Comparison of ENCODE assay signal across 8 cellular contexts in genomic region chr2:84925336-84925723, GRCh38. TPM values are rescaled to one million over a fixed set of nuclear protein-coding genes. Genes with fewer than 3 reads are reported as not detected.
DNase-seq lines count a peak whose midpoint lies in the region; ATAC-seq and TF ChIP-seq lines count a peak whose summit lies in the region.

No MANE protein-coding gene starts in this region.

- POLR2A ChIA-PET in activated CD4-positive, alpha-beta T cell treated with anti-CD3 and anti-CD28 coated beads, Interleukin-2, amount 10 ng/mL, durations not matched to agents 7 days and 5 days (lab: Charles Lee), result interaction anchor here (1.5 to 3.2 kb wide), 4 partner anchors 19 to 43 kb away, joined by 3 to 21 read pairs (median 6); partner anchors contain the start of gene TMSB10

- peak overlapping the region; percentile 71 for H3K27ac ChIP-seq in OCI-LY3 (ENCODE audit: low read length)
- H3K27ac ChIP-seq in stomach, result peak overlapping the region; percentile 25 to 78 (median 46)

- H3K27me3 ChIP-seq in OCI-LY3 (ENCODE audit: low read depth, low read length) (no peaks in the 10 kb centered on the region), stomach (no peaks in the 10 kb centered on the region)

- no peak for TF ChIP-seq POLR2A in stomach (IDR thresholded peaks at IDR 0.05)

- H3K79me2 ChIP-seq in OCI-LY3 (ENCODE audit: low read length), result no peaks in the 10 kb centered on the region

- peaks cover 6% of the 10 kb centered on the region for H3K36me3 Mint-ChIP-seq in activated CD4-positive, alpha-beta T cell treated with anti-CD3 and anti-CD28 coated beads, Interleukin-2, amount 10 ng/mL, durations not matched to agents 7 days and 5 days (ENCODE audit: low read depth)

- H3K27me3 Mint-ChIP-seq in activated CD4-positive, alpha-beta T cell treated with anti-CD3 and anti-CD28 coated beads, Interleukin-2, amount 10 ng/mL, durations not matched to agents 7 days and 5 days, result no peaks in the 10 kb centered on the region

- DNase-seq in activated CD4-positive, alpha-beta T cell treated with anti-CD3 and anti-CD28 coated beads, Interleukin-2, amount 10 ng/mL, durations not matched to agents 7 days and 5 days, result no peak
- no peak for DNase-seq in activated CD4-positive, alpha-beta T cell treated with anti-CD3 and anti-CD28 coated beads for 1 hour
- DNase-seq in epithelial cell of esophagus (ENCODE audit: low read depth) (peak; percentile 92), stomach (no peak), iPS-NIHi11 (ENCODE audit: low spot score) (no peak)
- DNase-seq in stimulated activated CD4-positive, alpha-beta T cell treated with anti-CD3 and anti-CD28 coated beads, Interleukin-4, amount 100 ng/mL, for 4 hours, result no peak

- WGBS in stomach, 5 donors, result 84 to 100% (median 96%) methylated on average over 2 of the region's 2 CpGs

- no peak for TF ChIP-seq EP300 in stomach (IDR thresholded peaks at IDR 0.05)

- CTCF ChIA-PET in activated CD4-positive, alpha-beta T cell treated with anti-CD3 and anti-CD28 coated beads, Interleukin-2, amount 10 ng/mL, durations not matched to agents 7 days and 5 days (lab: Charles Lee), result interaction anchor here (0.6 to 6.5 kb wide), 76 partner anchors 8 to 537 kb away, joined by 3 to 179 read pairs (median 5); partner anchors contain the start of genes KCMF1, SUCLG1, TGOLN2 and TMSB10

- H4K20me1 ChIP-seq in OCI-LY3 (ENCODE audit: insufficient read depth, low read length), result no peaks in the 10 kb centered on the region

- peak overlapping the region; percentile 49 for H3K9ac ChIP-seq in OCI-LY3 (ENCODE audit: low read length)

- H3K36me3 ChIP-seq in OCI-LY3 (replicated peaks; ENCODE audit: low read depth, low read length) (no peaks in the 10 kb centered on the region), stomach (no peaks in the 10 kb centered on the region)

- H3K9me3 Mint-ChIP-seq in activated CD4-positive, alpha-beta T cell treated with anti-CD3 and anti-CD28 coated beads, Interleukin-2, amount 10 ng/mL, durations not matched to agents 7 days and 5 days, result no peaks in the 10 kb centered on the region

- peaks cover 19% of the 10 kb centered on the region for H3K4me1 ChIP-seq in OCI-LY3 (ENCODE audit: low read length)
- peaks cover 16 to 43% (median 28%) of the 10 kb centered on the region in 4 donors for H3K4me1 ChIP-seq in stomach

- peak overlapping the region; percentile 63 for H3K4me2 ChIP-seq in OCI-LY3 (ENCODE audit: low read length)

- H3K9me3 ChIP-seq in OCI-LY3 (ENCODE audit: insufficient read depth, low read length) (no peaks in the 10 kb centered on the region), stomach (no peaks in the 10 kb centered on the region)

- TF ChIP-seq CTCF in OCI-LY3 (IDR thresholded peaks at IDR 0.05; ENCODE audit: low read depth, low read length), result no peak
- TF ChIP-seq CTCF in epithelial cell of esophagus (IDR thresholded peaks at IDR 0.05; ENCODE audit: insufficient read depth, low read depth, low read length, missing control alignments), result no peak
- TF ChIP-seq CTCF in stomach (IDR thresholded peaks at IDR 0.05), result no peak

- H3K4me3 ChIP-seq in OCI-LY3 (ENCODE audit: low read length) (peak overlapping the region; percentile 42), epithelial cell of esophagus (ENCODE audit: low read length) (no peak overlapping the region), stomach (no peak overlapping the region)

- intact Hi-C loops in stomach (cut with DNase I; ENCODE audit: low total_unique reads), result no loop called here

- H3K4me3 Mint-ChIP-seq in activated CD4-positive, alpha-beta T cell treated with anti-CD3 and anti-CD28 coated beads, Interleukin-2, amount 10 ng/mL, durations not matched to agents 7 days and 5 days, result peak overlapping the region; percentile 79

- no peak for ATAC-seq in GM18517 (IDR thresholded peaks at IDR 0.05; ENCODE audit: unreplicated experiment)

- peak overlapping the region; percentile 90 for H3K27ac Mint-ChIP-seq in activated CD4-positive, alpha-beta T cell treated with anti-CD3 and anti-CD28 coated beads, Interleukin-2, amount 10 ng/mL, durations not matched to agents 7 days and 5 days

- peaks cover 54% of the 10 kb centered on the region for H3K4me1 Mint-ChIP-seq in activated CD4-positive, alpha-beta T cell treated with anti-CD3 and anti-CD28 coated beads, Interleukin-2, amount 10 ng/mL, durations not matched to agents 7 days and 5 days

- H2AFZ ChIP-seq in OCI-LY3 (ENCODE audit: low read depth, low read length), result peak overlapping the region; percentile 86

RNA-seq across cellular contexts. Expression of gene TMSB10, which starts 19.9 kb away (rescaled TPM):
- total RNA-seq in activated CD4-positive, alpha-beta T cell treated with anti-CD3 and anti-CD28 coated beads, Interleukin-2, amount 10 ng/mL, durations not matched to agents 7 days and 5 days, result 1,000 to 10,000 TPM; 5,491 to 5,845 TPM
- total RNA-seq in stomach, result 1,000 to 10,000 TPM in 3 of 5 donors, 100 to 1,000 TPM in 2; 504 to 5,821 (median 1,954) TPM
- 1,000 to 10,000 TPM; 1,773 to 3,520 (median 2,373) TPM for polyA plus RNA-seq in stomach

RNA-seq across cellular contexts. Expression of gene TRABD2A, which starts 44.4 kb away (rescaled TPM):
- total RNA-seq in activated CD4-positive, alpha-beta T cell treated with anti-CD3 and anti-CD28 coated beads, Interleukin-2, amount 10 ng/mL, durations not matched to agents 7 days and 5 days, result 10 to 100 TPM; 70.2 to 74.6 TPM
- 100 to 1,000 TPM in 1 of 5 donors, 10 to 100 TPM in 1, 1 to 10 TPM in 1, under 1 TPM in 2; 0.29 to 109 (median 1.3) TPM for total RNA-seq in stomach
- polyA plus RNA-seq in stomach, result under 1 TPM in 2 of 3 donors, not detected in 1; 0.48 to 0.50 TPM

RNA-seq across cellular contexts. Expression of gene KCMF1, which starts 45.6 kb away (rescaled TPM):
- 10 to 100 TPM; 74.7 to 75.7 TPM for total RNA-seq in activated CD4-positive, alpha-beta T cell treated with anti-CD3 and anti-CD28 coated beads, Interleukin-2, amount 10 ng/mL, durations not matched to agents 7 days and 5 days
- 10 to 100 TPM in 4 of 5 donors, 1 to 10 TPM in 1; 2.3 to 88.4 (median 47.5) TPM for total RNA-seq in stomach
- 10 to 100 TPM; 19.0 to 45.8 (median 31.2) TPM for polyA plus RNA-seq in stomach
